ENCODE assay signal across 22 cellular contexts in genomic region chr12:103772367-103773108, GRCh38.
"Had no signal": no experiment of that assay in that cellular context is flagged by ENCODE, and none has a peak within 500 bp of the region (broad histone marks: within the 10 kb centered on the region; RNA-seq: fewer than 3 reads in every experiment).

No MANE protein-coding gene starts in this region.

- DNase-seq: activated T-cell treated with anti-CD3 and anti-CD28 coated beads, Interleukin-2, amount 50 U/mL, for 1 hour; brain microvascular endothelial cell; central memory CD4-positive, alpha-beta T cell; dermis blood vessel endothelial cell; effector CD8-positive, alpha-beta T cell; foreskin melanocyte; hippocampal formation; lower lobe of right lung; naive B cell; retina; stimulated activated CD4-positive, alpha-beta T cell treated with anti-CD3 and anti-CD28 coated beads, Interleukin-12 subunit alpha, Interleukin-12 subunit beta, amount 100 ng/mL, for 4 hours; stimulated activated CD4-positive, alpha-beta T cell treated with anti-CD3 and anti-CD28 coated beads, Interleukin-4, amount 100 ng/mL, for 4 hours; T-helper 1 cell; T-helper 9 cell; tibial artery had no signal

- H3K27me3 Mint-ChIP-seq: activated T-helper 17 cell treated with anti-CD3 and anti-CD28 coated beads, Interleukin-2, amount 50 U/mL, for 72 hours; naive B cell; stimulated activated naive CD8-positive, alpha-beta T cell treated with anti-CD3 and anti-CD28 coated beads, Interleukin-15, Interleukin-2, amounts not matched to agents 100 ng/mL and 50 ng/mL, for 24 hours had no signal

- ATAC-seq: activated naive CD4-positive, alpha-beta T cell treated with anti-CD3 and anti-CD28 coated beads, Interleukin-2, amount 50 U/mL, for 72 hours; activated T-helper 17 cell treated with anti-CD3 and anti-CD28 coated beads, Interleukin-2, amount 50 U/mL, for 72 hours; lower lobe of right lung had no signal

- H3K27ac Mint-ChIP-seq: activated naive CD4-positive, alpha-beta T cell treated with anti-CD3 and anti-CD28 coated beads, Interleukin-2, amount 50 U/mL, for 72 hours; activated T-helper 17 cell treated with anti-CD3 and anti-CD28 coated beads, Interleukin-2, amount 50 U/mL, for 72 hours; stimulated activated naive CD8-positive, alpha-beta T cell treated with anti-CD3 and anti-CD28 coated beads, Interleukin-15, Interleukin-2, amounts not matched to agents 100 ng/mL and 50 ng/mL, for 24 hours; WTC11 had no signal

- H3K27me3 ChIP-seq: ascending aorta, brain microvascular endothelial cell, tibial artery had no signal

- H3K27ac ChIP-seq: brain microvascular endothelial cell, lower lobe of right lung had no signal

- H3K9me3 ChIP-seq: ascending aorta, lower lobe of right lung, tibial artery had no signal

- FAIRE-seq: urothelium cell line had no signal

- H3K4me3 ChIP-seq: ascending aorta, lower lobe of right lung, tibial artery had no signal

- H3K9me3 Mint-ChIP-seq: activated naive CD4-positive, alpha-beta T cell treated with anti-CD3 and anti-CD28 coated beads, Interleukin-2, amount 50 U/mL, for 72 hours; activated T-helper 17 cell treated with anti-CD3 and anti-CD28 coated beads, Interleukin-2, amount 50 U/mL, for 72 hours; naive B cell; neural crest cell; stimulated activated naive CD8-positive, alpha-beta T cell treated with anti-CD3 and anti-CD28 coated beads, Interleukin-15, Interleukin-2, amounts not matched to agents 100 ng/mL and 50 ng/mL, for 24 hours; WTC11 had no signal

- H3K4me3 Mint-ChIP-seq: activated T-helper 17 cell treated with anti-CD3 and anti-CD28 coated beads, Interleukin-2, amount 50 U/mL, for 72 hours; naive B cell; neural crest cell; stimulated activated naive CD8-positive, alpha-beta T cell treated with anti-CD3 and anti-CD28 coated beads, Interleukin-15, Interleukin-2, amounts not matched to agents 100 ng/mL and 50 ng/mL, for 24 hours; WTC11 had no signal

- H3K4me1 Mint-ChIP-seq: activated T-helper 17 cell treated with anti-CD3 and anti-CD28 coated beads, Interleukin-2, amount 50 U/mL, for 72 hours; naive B cell had no signal

- H3K4me1 ChIP-seq: lower lobe of right lung had no signal
